In the genomic region with DNA sequence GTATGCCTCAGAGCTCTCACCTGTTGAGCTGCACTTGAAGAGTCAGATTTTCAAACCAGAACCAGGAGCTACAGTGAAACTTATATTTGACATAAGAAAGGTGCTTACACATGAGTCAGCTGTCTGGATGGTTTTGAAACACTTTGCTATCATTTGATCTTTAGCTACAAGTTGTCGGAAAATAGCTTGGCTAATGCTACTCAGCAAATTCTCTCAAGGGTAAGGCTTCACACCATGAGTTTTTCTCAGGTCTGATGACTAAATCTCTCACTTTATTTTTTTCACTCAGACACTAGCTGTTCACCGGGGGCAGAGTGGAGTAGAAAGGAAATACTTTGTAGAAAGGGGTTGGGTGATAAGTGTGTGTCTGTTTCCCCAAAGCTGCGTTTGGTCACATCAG, we compare ENCODE assay signal across 23 cellular contexts.
A peak's percentile ranks its signal among the peaks of the same experiment; 100 is the strongest.
DNase-seq lines count a peak whose midpoint lies in the region; TF ChIP-seq lines count a peak whose summit lies in the region.
"Had no signal": no experiment of that assay in that cellular context is flagged by ENCODE, and none has a peak within 500 bp of the region (broad histone marks: within the 10 kb centered on the region; RNA-seq: fewer than 3 reads in every experiment).

No MANE protein-coding gene starts in this region.

- H3K27me3 Mint-ChIP-seq in chondrocyte (ENCODE audit: low read depth): no peaks in the 10 kb centered on the region
- no peaks in the 10 kb centered on the region for H3K27me3 Mint-ChIP-seq in T-helper 2 cell treated with Interferon-gamma antibody and Interleukin-4, amounts not matched to agents 5 μg/mL and 100 μg/mL, for 36 hours (ENCODE audit: low read depth)
- H3K27me3 Mint-ChIP-seq: activated CD4-positive, alpha-beta memory T cell treated with anti-CD3 and anti-CD28 coated beads for 36 hours had no signal

- H3K18ac ChIP-seq in mesendoderm (ENCODE audit: low read length): no peak overlapping the region

- no peaks in the 10 kb centered on the region for H3K36me3 ChIP-seq in mesendoderm (ENCODE audit: control insufficient read depth, insufficient read depth, low read length)
- H3K36me3 ChIP-seq in WERI-Rb-1: no peaks in the 10 kb centered on the region
- H3K36me3 ChIP-seq: BLaER1, esophagus squamous epithelium, gastrocnemius medialis, transverse colon had no signal

- no peak overlapping the region for H3K4me2 ChIP-seq in mesendoderm (ENCODE audit: low read length)
- H3K4me2 ChIP-seq: BLaER1 had no signal

- no peak overlapping the region for H4K8ac ChIP-seq in mesendoderm (ENCODE audit: low read depth, low read length)

- H3K4me3 ChIP-seq in mesendoderm (ENCODE audit: low read length) (no peak overlapping the region), retinal pigment epithelial cell (ENCODE audit: low read length) (no peak overlapping the region), WERI-Rb-1 (ENCODE audit: low read depth, low read length) (no peak overlapping the region)
- H3K4me3 ChIP-seq: BLaER1, esophagus squamous epithelium, gastrocnemius medialis, lung, transverse colon had no signal

- no peak overlapping the region for H2BK15ac ChIP-seq in mesendoderm (replicated peaks; ENCODE audit: low read depth)

- no peaks in the 10 kb centered on the region for H3K9me3 Mint-ChIP-seq in chondrocyte (ENCODE audit: low read depth)
- peaks cover 5% of the 10 kb centered on the region for H3K9me3 Mint-ChIP-seq in T-helper 2 cell treated with Interferon-gamma antibody and Interleukin-4, amounts not matched to agents 5 μg/mL and 100 μg/mL, for 36 hours
- H3K9me3 Mint-ChIP-seq: T-helper 1 cell treated with Interleukin-12 subunit alpha and Interleukin-12 subunit beta and Interleukin-4 antibody, amounts not matched to agents 30 μg/mL and 1 μg/mL, for 36 hours had no signal

- H3K79me1 ChIP-seq in mesendoderm (ENCODE audit: low read length): no peaks in the 10 kb centered on the region

- no peak overlapping the region for H3K9ac ChIP-seq in mesendoderm (ENCODE audit: low read length)
- H3K9ac ChIP-seq: BLaER1 had no signal

- no peak overlapping the region for H2AK5ac ChIP-seq in mesendoderm (ENCODE audit: low read length)

- no peaks in the 10 kb centered on the region for H3K9me3 ChIP-seq in WERI-Rb-1 (ENCODE audit: severe bottlenecking)
- H3K9me3 ChIP-seq: BLaER1, esophagus squamous epithelium, gastrocnemius medialis had no signal

- no peak overlapping the region for H2BK5ac ChIP-seq in mesendoderm (ENCODE audit: low read length)

- no peaks in the 10 kb centered on the region for H3K4me1 ChIP-seq in mesendoderm (ENCODE audit: control insufficient read depth, low read depth, low read length)
- H3K4me1 ChIP-seq: BLaER1, esophagus squamous epithelium, transverse colon had no signal

- no peaks in the 10 kb centered on the region for H3K36me3 Mint-ChIP-seq in chondrocyte (ENCODE audit: low read depth)
- H3K36me3 Mint-ChIP-seq in T-helper 2 cell treated with Interferon-gamma antibody and Interleukin-4, amounts not matched to agents 5 μg/mL and 100 μg/mL, for 36 hours (ENCODE audit: low read depth): no peaks in the 10 kb centered on the region
- H3K36me3 Mint-ChIP-seq: activated CD4-positive, alpha-beta memory T cell treated with anti-CD3 and anti-CD28 coated beads for 36 hours had no signal

- H3K4ac ChIP-seq in mesendoderm (ENCODE audit: low read depth, low read length): no peak overlapping the region

- peak; percentile 5 for DNase-seq in RPMI8226
- no peak for DNase-seq in chondrocyte (ENCODE audit: low spot score)
- DNase-seq in mesendoderm: peak; percentile 39
- DNase-seq in retinal pigment epithelial cell (ENCODE audit: low read depth): peak; percentile 35
- DNase-seq in WERI-Rb-1: no peak
- no peak for DNase-seq in T-helper 2 cell treated with Interferon-gamma antibody and Interleukin-4, amounts not matched to agents 5 μg/mL and 100 μg/mL, for 36 hours (ENCODE audit: low spot score)
- no peak for DNase-seq in AG08396 (ENCODE audit: low spot score)
- DNase-seq: activated CD4-positive, alpha-beta memory T cell treated with anti-CD3 and anti-CD28 coated beads for 36 hours; activated CD4-positive, CD25-positive, alpha-beta regulatory T cell treated with anti-CD3 and anti-CD28 coated beads, Interleukin-2, amount 50 U/mL, for 72 hours; activated naive CD4-positive, alpha-beta T cell; DMS53; esophagus squamous epithelium; gastrocnemius medialis; HCEC 1CT; left cardiac atrium; NCI-H146; NCI-H446; NCI-H82; stimulated activated CD4-positive, alpha-beta T cell treated with anti-CD3 and anti-CD28 coated beads, Interleukin-4, amount 100 ng/mL, for 24 hours; transverse colon had no signal

- no peaks in the 10 kb centered on the region for H3K27me3 ChIP-seq in mesendoderm (ENCODE audit: insufficient read depth, low read length, poor library complexity)
- no peaks in the 10 kb centered on the region for H3K27me3 ChIP-seq in WERI-Rb-1 (ENCODE audit: insufficient read depth, low read depth, severe bottlenecking)
- H3K27me3 ChIP-seq: BLaER1, esophagus squamous epithelium, gastrocnemius medialis, transverse colon had no signal

- H3K4me1 Mint-ChIP-seq in chondrocyte (ENCODE audit: low read depth): peaks cover 23% of the 10 kb centered on the region
- H3K4me1 Mint-ChIP-seq in T-helper 2 cell treated with Interferon-gamma antibody and Interleukin-4, amounts not matched to agents 5 μg/mL and 100 μg/mL, for 36 hours (ENCODE audit: low read depth): no peaks in the 10 kb centered on the region

- no peaks in the 10 kb centered on the region for H3K79me2 ChIP-seq in mesendoderm (ENCODE audit: control insufficient read depth, insufficient read depth, low read length)

- no peak overlapping the region for H3K4me3 Mint-ChIP-seq in chondrocyte (ENCODE audit: unreplicated experiment)
- no peak overlapping the region for H3K4me3 Mint-ChIP-seq in T-helper 2 cell treated with Interferon-gamma antibody and Interleukin-4, amounts not matched to agents 5 μg/mL and 100 μg/mL, for 36 hours
- H3K4me3 Mint-ChIP-seq: activated CD4-positive, alpha-beta memory T cell treated with anti-CD3 and anti-CD28 coated beads for 36 hours; T-helper 1 cell treated with Interleukin-12 subunit alpha and Interleukin-12 subunit beta and Interleukin-4 antibody, amounts not matched to agents 30 μg/mL and 1 μg/mL, for 36 hours had no signal

- WGBS in mesendoderm (ENCODE audit: extremely low coverage, insufficient coverage, low lambda C conversion rate): no CpG with 5 or more reads among the region's 3 CpGs

- TF ChIP-seq CTCF in chondrocyte (IDR thresholded peaks at IDR 0.05): no peak
- TF ChIP-seq CTCF in retinal pigment epithelial cell (conservative IDR thresholded peaks at IDR 0.05; ENCODE audit: low read depth, low read length): no peak
- TF ChIP-seq CTCF in WERI-Rb-1 (IDR thresholded peaks at IDR 0.05; ENCODE audit: low read depth, low read length): no peak

- no peak overlapping the region for H4K5ac ChIP-seq in mesendoderm (ENCODE audit: low read length)

- no peak overlapping the region for H2BK120ac ChIP-seq in mesendoderm (ENCODE audit: low read depth, low read length)

- no peak overlapping the region for H3K23ac ChIP-seq in mesendoderm (ENCODE audit: low read length)

- H3K27ac ChIP-seq in mesendoderm (ENCODE audit: low read depth, low read length) (no peak overlapping the region), WERI-Rb-1 (no peak overlapping the region)
- H3K27ac ChIP-seq: BLaER1, esophagus squamous epithelium, transverse colon had no signal

- H3K27ac Mint-ChIP-seq in chondrocyte (ENCODE audit: unreplicated experiment): peak overlapping the region; percentile 88
- no peak overlapping the region for H3K27ac Mint-ChIP-seq in T-helper 2 cell treated with Interferon-gamma antibody and Interleukin-4, amounts not matched to agents 5 μg/mL and 100 μg/mL, for 36 hours
- H3K27ac Mint-ChIP-seq: activated CD4-positive, alpha-beta memory T cell treated with anti-CD3 and anti-CD28 coated beads for 36 hours; T-helper 1 cell treated with Interleukin-12 subunit alpha and Interleukin-12 subunit beta and Interleukin-4 antibody, amounts not matched to agents 30 μg/mL and 1 μg/mL, for 36 hours had no signal

- H3K56ac ChIP-seq in mesendoderm (ENCODE audit: low read length): no peak overlapping the region

Comparison
In these comparisons a context has a peak if more than half of its experiments do, and no peak if none do; other contexts are left out.
1. DNase-seq: peak in RPMI8226 (single experiment), mesendoderm (single experiment) and retinal pigment epithelial cell (single experiment); none in chondrocyte (single experiment), WERI-Rb-1 (single experiment), T-helper 2 cell treated with Interferon-gamma antibody and Interleukin-4, amounts not matched to agents 5 μg/mL and 100 μg/mL, for 36 hours (single experiment) and AG08396 (single experiment).